Comparison of ENCODE assay signal across 13 cellular contexts in genomic region chr3:151925876-151926275, GRCh38. TPM values are rescaled to one million over a fixed set of nuclear protein-coding genes. Genes with fewer than 3 reads are reported as not detected.
DNase-seq lines count a peak whose midpoint lies in the region; ATAC-seq and TF ChIP-seq lines count a peak whose summit lies in the region.
"Had no signal": no experiment of that assay in that cellular context is flagged by ENCODE, and none has a peak within 500 bp of the region (broad histone marks: within the 10 kb centered on the region; RNA-seq: fewer than 3 reads in every experiment).

No MANE protein-coding gene starts in this region.

- H3K9ac ChIP-seq in mesenchymal stem cell (ENCODE audit: low read length): peak overlapping the region; percentile 72
- H3K9ac ChIP-seq: BLaER1 treated with 17β-estradiol and CSF1 and Interleukin-3, amounts not matched to agents 10 nM and 100 nM had no signal

- no peak overlapping the region for H3K4ac ChIP-seq in mesenchymal stem cell (ENCODE audit: low read depth in 1 of 2, low read length in 2 of 2)

- no peak overlapping the region for H3K4me2 ChIP-seq in mesenchymal stem cell (ENCODE audit: low read length, poor library complexity, severe bottlenecking)
- H3K4me2 ChIP-seq: BLaER1 treated with 17β-estradiol and CSF1 and Interleukin-3, amounts not matched to agents 10 nM and 100 nM had no signal

- H3K23ac ChIP-seq in mesenchymal stem cell (ENCODE audit: low read length in 2 of 2): no peak overlapping the region

- peaks cover 46% of the 10 kb centered on the region for H3K4me1 Mint-ChIP-seq in chondrocyte (ENCODE audit: low read depth)
- H3K4me1 Mint-ChIP-seq in activated CD8-positive, alpha-beta T cell treated with anti-CD3 and anti-CD28 coated beads for 36 hours (ENCODE audit: low read depth): peaks cover 2% of the 10 kb centered on the region
- H3K4me1 Mint-ChIP-seq: activated naive CD4-positive, alpha-beta T cell treated with anti-CD3 and anti-CD28 coated beads, Interleukin-2, amount 50 U/mL, for 24 hours; endodermal cell had no signal

- H3K36me3 Mint-ChIP-seq in chondrocyte (ENCODE audit: low read depth): no peaks in the 10 kb centered on the region
- no peaks in the 10 kb centered on the region for H3K36me3 Mint-ChIP-seq in activated CD8-positive, alpha-beta T cell treated with anti-CD3 and anti-CD28 coated beads for 36 hours (ENCODE audit: low read depth)
- H3K36me3 Mint-ChIP-seq: activated naive CD4-positive, alpha-beta T cell treated with anti-CD3 and anti-CD28 coated beads, Interleukin-2, amount 50 U/mL, for 24 hours had no signal

- peak overlapping the region; percentile 84 for H3K27ac Mint-ChIP-seq in chondrocyte (ENCODE audit: unreplicated experiment)
- H3K27ac Mint-ChIP-seq in activated CD8-positive, alpha-beta T cell treated with anti-CD3 and anti-CD28 coated beads for 36 hours: no peak overlapping the region
- H3K27ac Mint-ChIP-seq: activated naive CD4-positive, alpha-beta T cell treated with anti-CD3 and anti-CD28 coated beads, Interleukin-2, amount 50 U/mL, for 24 hours; endodermal cell had no signal

- DNase-seq in AG08395 (ENCODE audit: low spot score) (peak; percentile 83), LoVo (ENCODE audit: low spot score) (peak; percentile 26), chondrocyte (ENCODE audit: low spot score) (no peak), mesenchymal stem cell (peak; percentile 71), ovary (no peak), NCI-H2081 treated with DMSO at 0.1 percent for 48 hours (lab: John Stamatoyannopoulos, UW) (no peak)
- no peak for DNase-seq in activated CD8-positive, alpha-beta T cell treated with anti-CD3 and anti-CD28 coated beads for 36 hours
- DNase-seq: activated CD4-positive, alpha-beta T cell treated with anti-CD3 and anti-CD28 coated beads, Interleukin-2, amount 50 U/mL, for 4 hours; endodermal cell; testis had no signal

- no peak for TF ChIP-seq POLR2A in ovary (IDR thresholded peaks at IDR 0.05)

- TF ChIP-seq CTCF in chondrocyte (IDR thresholded peaks at IDR 0.05): no peak
- TF ChIP-seq CTCF in ovary (IDR thresholded peaks at IDR 0.05): no peak
- TF ChIP-seq CTCF in activated CD8-positive, alpha-beta T cell treated with anti-CD3 and anti-CD28 coated beads for 36 hours (IDR thresholded peaks at IDR 0.05): no peak

- H3K4me1 ChIP-seq in mesenchymal stem cell (ENCODE audit: control insufficient read depth, insufficient read depth, low read depth, low read length): peaks cover 4% of the 10 kb centered on the region
- H3K4me1 ChIP-seq in ovary (ENCODE audit: insufficient read depth): no peaks in the 10 kb centered on the region
- H3K4me1 ChIP-seq: BLaER1 treated with 17β-estradiol and CSF1 and Interleukin-3, amounts not matched to agents 10 nM and 100 nM; testis had no signal

- H3K9me3 ChIP-seq in mesenchymal stem cell (ENCODE audit: control insufficient read depth, low read length) (no peaks in the 10 kb centered on the region), ovary (no peaks in the 10 kb centered on the region)
- H3K9me3 ChIP-seq: testis had no signal

- H4K91ac ChIP-seq in mesenchymal stem cell (ENCODE audit: low read length): no peak overlapping the region

- 22% methylated on average over 2 of the region's 2 CpGs for WGBS in mesenchymal stem cell
- 10 to 15% (median 11%) methylated on average over 2 of the region's 2 CpGs for WGBS in ovary, 3 donors

- H2AFZ ChIP-seq in mesenchymal stem cell (ENCODE audit: low read depth, low read length): no peak overlapping the region

- H3K4me3 ChIP-seq in mesenchymal stem cell (ENCODE audit: insufficient read depth in 1 of 2, low read depth in 1 of 2, low read length in 2 of 2): peak overlapping the region in 1 of 2 experiments; percentile 7
- H3K4me3 ChIP-seq in ovary: no peak overlapping the region
- H3K4me3 ChIP-seq: BLaER1 treated with 17β-estradiol and CSF1 and Interleukin-3, amounts not matched to agents 10 nM and 100 nM; testis had no signal

- H3K9me3 Mint-ChIP-seq in chondrocyte (ENCODE audit: low read depth): peaks cover 2% of the 10 kb centered on the region
- H3K9me3 Mint-ChIP-seq in activated CD8-positive, alpha-beta T cell treated with anti-CD3 and anti-CD28 coated beads for 36 hours: no peaks in the 10 kb centered on the region
- H3K9me3 Mint-ChIP-seq: activated naive CD4-positive, alpha-beta T cell treated with anti-CD3 and anti-CD28 coated beads, Interleukin-2, amount 50 U/mL, for 24 hours had no signal

- no peak overlapping the region for H2BK15ac ChIP-seq in mesenchymal stem cell (ENCODE audit: low read depth, poor library complexity, severe bottlenecking)

- no peaks in the 10 kb centered on the region for H3K79me1 ChIP-seq in mesenchymal stem cell (replicated peaks; ENCODE audit: low read length, poor library complexity, severe bottlenecking)

- H3K4me3 Mint-ChIP-seq in chondrocyte (ENCODE audit: unreplicated experiment): no peak overlapping the region
- H3K4me3 Mint-ChIP-seq in activated CD8-positive, alpha-beta T cell treated with anti-CD3 and anti-CD28 coated beads for 36 hours: no peak overlapping the region
- H3K4me3 Mint-ChIP-seq: activated naive CD4-positive, alpha-beta T cell treated with anti-CD3 and anti-CD28 coated beads, Interleukin-2, amount 50 U/mL, for 24 hours; endodermal cell had no signal

- no peaks in the 10 kb centered on the region for H3K27me3 Mint-ChIP-seq in chondrocyte (ENCODE audit: low read depth)
- H3K27me3 Mint-ChIP-seq in activated CD8-positive, alpha-beta T cell treated with anti-CD3 and anti-CD28 coated beads for 36 hours: no peaks in the 10 kb centered on the region
- H3K27me3 Mint-ChIP-seq: activated naive CD4-positive, alpha-beta T cell treated with anti-CD3 and anti-CD28 coated beads, Interleukin-2, amount 50 U/mL, for 24 hours had no signal

- H3K18ac ChIP-seq in mesenchymal stem cell (ENCODE audit: low read depth in 1 of 2, low read length in 2 of 2): no peak overlapping the region

- H3K14ac ChIP-seq in mesenchymal stem cell (ENCODE audit: low read length in 2 of 2): no peak overlapping the region

- no peak for TF ChIP-seq EP300 in ovary (IDR thresholded peaks at IDR 0.05)

- H2BK120ac ChIP-seq in mesenchymal stem cell (ENCODE audit: low read depth, low read length): no peak overlapping the region

- no peak overlapping the region for H2BK5ac ChIP-seq in mesenchymal stem cell (ENCODE audit: low read depth, low read length, poor library complexity, severe bottlenecking)

- peak overlapping the region; percentile 63 for H3K27ac ChIP-seq in mesenchymal stem cell (ENCODE audit: low read length, poor library complexity, severe bottlenecking)
- no peak overlapping the region for H3K27ac ChIP-seq in ovary
- H3K27ac ChIP-seq: BLaER1 treated with 17β-estradiol and CSF1 and Interleukin-3, amounts not matched to agents 10 nM and 100 nM; testis had no signal

- no peak overlapping the region for H4K8ac ChIP-seq in mesenchymal stem cell (ENCODE audit: low read length)

- CTCF ChIA-PET in activated CD8-positive, alpha-beta T cell treated with anti-CD3 and anti-CD28 coated beads for 36 hours (lab: Charles Lee): interaction anchor here (0.7 kb wide), 1 partner anchor 648 kb away, joined by 3 read pairs; no protein-coding TSS in a partner anchor

- H3K27me3 ChIP-seq in mesenchymal stem cell (ENCODE audit: control insufficient read depth in 1 of 2, insufficient read depth in 1 of 2, low read length in 2 of 2): no peaks in the 10 kb centered on the region
- no peaks in the 10 kb centered on the region for H3K27me3 ChIP-seq in ovary
- H3K27me3 ChIP-seq: BLaER1 treated with 17β-estradiol and CSF1 and Interleukin-3, amounts not matched to agents 10 nM and 100 nM; testis had no signal

- H3K36me3 ChIP-seq in mesenchymal stem cell (ENCODE audit: control insufficient read depth in 1 of 2, insufficient read depth in 2 of 2, low read depth in 1 of 2, low read length in 2 of 2) (no peaks in the 10 kb centered on the region), ovary (no peaks in the 10 kb centered on the region)
- H3K36me3 ChIP-seq: BLaER1 treated with 17β-estradiol and CSF1 and Interleukin-3, amounts not matched to agents 10 nM and 100 nM had no signal

- intact Hi-C loops in ovary (cut with DNase I): loop anchor here in 1 of 4 donors (10.0 kb wide), 1 partner anchor 481 kb away; no protein-coding TSS in a partner anchor
- intact Hi-C loops in activated CD8-positive, alpha-beta T cell treated with anti-CD3 and anti-CD28 coated beads for 36 hours (cut with micrococcal nuclease): no loop called here

- no peak overlapping the region for H2AK5ac ChIP-seq in mesenchymal stem cell (ENCODE audit: low read length, severe bottlenecking)

- no peak overlapping the region for H2BK12ac ChIP-seq in mesenchymal stem cell (ENCODE audit: low read length in 2 of 2)

- no peak for ATAC-seq in GM19328 (IDR thresholded peaks at IDR 0.05; ENCODE audit: unreplicated experiment)
- no peak for ATAC-seq in activated CD8-positive, alpha-beta T cell treated with anti-CD3 and anti-CD28 coated beads for 36 hours

- POLR2A ChIA-PET in activated CD8-positive, alpha-beta T cell treated with anti-CD3 and anti-CD28 coated beads for 36 hours (lab: Charles Lee): interaction anchor here (0.7 to 1.3 kb wide), 2 partner anchors 24 to 228 kb away, joined by 3 read pairs; no protein-coding TSS in a partner anchor

RNA-seq across cellular contexts. Expression of gene SUCNR1, which starts 52.4 kb away (rescaled TPM):
- total RNA-seq in chondrocyte: 0.12 to 0.13 TPM in 2 of 3 replicates, not detected in the other
- polyA plus RNA-seq in mesenchymal stem cell (2013, experiment 1 of 2): 20.8 TPM
- 21.5 TPM for polyA plus RNA-seq in mesenchymal stem cell (2013, experiment 2 of 2)
- total RNA-seq in ovary: under 1 TPM in 5 of 7 donors, not detected in 2; 0.05 to 0.50 (median 0.23) TPM
- under 1 TPM; 0.04 to 0.53 TPM for polyA plus RNA-seq in ovary
- not detected for total RNA-seq in activated CD8-positive, alpha-beta T cell treated with anti-CD3 and anti-CD28 coated beads for 36 hours
- total RNA-seq: endodermal cell had no signal

Comparison
In these comparisons a context has a peak if more than half of its experiments do, and no peak if none do; other contexts are left out.
1. DNase-seq: peak in AG08395 (single experiment), LoVo (single experiment) and mesenchymal stem cell (single experiment); none in chondrocyte (single experiment), ovary (0 of 5), activated CD8-positive, alpha-beta T cell treated with anti-CD3 and anti-CD28 coated beads for 36 hours (single experiment) and NCI-H2081 treated with DMSO at 0.1 percent for 48 hours (single experiment).